9 cellular contexts compared by ENCODE assay signal in the genomic region with DNA sequence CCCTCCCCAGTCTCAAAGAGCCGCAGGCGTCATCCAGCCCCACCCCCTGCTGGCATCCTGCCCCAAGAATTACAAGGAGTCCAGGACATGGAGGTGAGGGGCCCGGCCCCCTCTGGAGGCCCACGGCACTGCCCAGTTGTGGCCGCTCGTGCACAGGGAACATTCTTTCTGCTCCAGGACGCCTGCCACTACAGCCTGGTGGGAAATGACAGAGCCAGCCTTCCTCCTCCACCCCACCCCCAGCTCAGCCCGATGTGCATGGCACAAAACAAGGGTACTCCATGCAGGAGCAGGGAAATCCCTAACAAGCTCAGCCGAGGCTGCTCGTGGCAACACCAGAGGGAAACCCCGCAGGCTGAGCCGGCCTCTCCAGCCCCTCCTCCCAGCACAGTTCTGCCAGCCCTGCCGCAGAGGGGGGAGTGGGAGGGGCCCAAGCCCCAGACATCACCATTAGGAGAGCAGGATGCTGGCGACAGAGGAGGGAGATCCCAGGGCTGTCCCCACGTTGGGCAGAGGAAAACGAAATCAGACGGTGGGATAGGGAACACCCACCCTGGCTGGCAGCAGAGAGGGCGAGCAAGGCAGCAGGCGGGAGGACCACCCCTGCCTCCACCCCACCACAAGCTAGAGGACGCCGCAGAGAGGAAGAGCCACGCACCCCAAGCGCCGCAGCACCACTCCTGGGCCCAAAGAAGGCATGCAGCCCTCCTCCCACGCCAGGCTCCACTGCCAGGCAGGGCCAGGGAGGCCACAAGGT. TPM values are rescaled to one million over a fixed set of nuclear protein-coding genes. Genes with fewer than 3 reads are reported as not detected.
DNase-seq lines count a peak whose midpoint lies in the region; FAIRE-seq and TF ChIP-seq lines count a peak whose summit lies in the region.
"Had no signal": no experiment of that assay in that cellular context is flagged by ENCODE, and none has a peak within 500 bp of the region (broad histone marks: within the 10 kb centered on the region; RNA-seq: fewer than 3 reads in every experiment).

No MANE protein-coding gene starts in this region.

- peak overlapping the region; percentile 88 for H3K4me3 Mint-ChIP-seq in activated CD4-positive, alpha-beta T cell treated with anti-CD3 and anti-CD28 coated beads, Interleukin-2, amount 10 ng/mL, durations not matched to agents 7 days and 5 days

- POLR2A ChIA-PET in activated CD4-positive, alpha-beta T cell treated with anti-CD3 and anti-CD28 coated beads, Interleukin-2, amount 10 ng/mL, durations not matched to agents 7 days and 5 days (lab: Charles Lee) = interaction anchor here (0.7 kb wide), 1 partner anchor 9 kb away, joined by 3 read pairs; no protein-coding TSS in a partner anchor

- no peaks in the 10 kb centered on the region for H3K27me3 Mint-ChIP-seq in activated CD4-positive, alpha-beta T cell treated with anti-CD3 and anti-CD28 coated beads, Interleukin-2, amount 10 ng/mL, durations not matched to agents 7 days and 5 days

- peaks cover 0 to 48% (median 26%) of the 10 kb centered on the region in 6 donors for H3K4me1 ChIP-seq in spleen
- no peaks in the 10 kb centered on the region for H3K4me1 ChIP-seq in small intestine (ENCODE audit: control insufficient read depth in 2 of 2, insufficient read depth in 1 of 2, low read depth in 1 of 2, low read length in 1 of 2)

- H3K4me1 Mint-ChIP-seq in activated CD4-positive, alpha-beta T cell treated with anti-CD3 and anti-CD28 coated beads, Interleukin-2, amount 10 ng/mL, durations not matched to agents 7 days and 5 days = peaks cover 93% of the 10 kb centered on the region

- FAIRE-seq in small intestine (lab: Jason Lieb, UNC) = no peak

- intact Hi-C loops in spleen (cut with DNase I; ENCODE audit: low total_unique reads) = no loop called here

- TF ChIP-seq POLR2A in spleen (IDR thresholded peaks at IDR 0.05) = no peak

- H3K27me3 ChIP-seq in spleen (replicated peaks in 1 of 7) = peaks cover 0 to 68% (median 0%) of the 10 kb centered on the region in 7 donors
- H3K27me3 ChIP-seq in small intestine (ENCODE audit: control insufficient read depth in 2 of 2, insufficient read depth in 2 of 2, low read length in 2 of 2) = peaks cover 0 to 11% of the 10 kb centered on the region in 2 donors
- H3K27me3 ChIP-seq: MG63 had no signal

- no peaks in the 10 kb centered on the region for H3K36me3 ChIP-seq in spleen
- H3K36me3 ChIP-seq in small intestine (ENCODE audit: control insufficient read depth in 2 of 2, insufficient read depth in 2 of 2, low read length in 2 of 2) = no peaks in the 10 kb centered on the region
- H3K36me3 ChIP-seq: MG63 had no signal

- H3K36me3 Mint-ChIP-seq in activated CD4-positive, alpha-beta T cell treated with anti-CD3 and anti-CD28 coated beads, Interleukin-2, amount 10 ng/mL, durations not matched to agents 7 days and 5 days (ENCODE audit: low read depth) = peaks cover 51% of the 10 kb centered on the region

- DNase-seq in activated CD4-positive, alpha-beta T cell treated with anti-CD3 and anti-CD28 coated beads, Interleukin-2, amount 10 ng/mL, durations not matched to agents 7 days and 5 days = peak; percentile 58
- DNase-seq in activated CD4-positive, alpha-beta T cell treated with anti-CD3 and anti-CD28 coated beads, Interleukin-2, amount 50 U/mL, for 4 hours = no peak
- DNase-seq in NCI-H345 treated with DMSO at 0.1 percent for 48 hours (lab: John Stamatoyannopoulos, UW; ENCODE audit: unreplicated experiment) (peak; percentile 49), cerebellar cortex (ENCODE audit: low spot score) (peak; percentile 59), spleen (peak; percentile 69), small intestine (no peak), dedifferentiated amniotic fluid mesenchymal stem cell (ENCODE audit: extremely low spot score) (no peak), NOMO-1 (lab: John Stamatoyannopoulos, UW; ENCODE audit: unreplicated experiment in 2 of 2) (no peak)

- H3K9me3 ChIP-seq in spleen = no peaks in the 10 kb centered on the region
- no peaks in the 10 kb centered on the region for H3K9me3 ChIP-seq in small intestine (ENCODE audit: control insufficient read depth, low read depth)
- H3K9me3 ChIP-seq: MG63 had no signal

- H3K27ac ChIP-seq in spleen (no peak overlapping the region), small intestine (ENCODE audit: low read depth in 1 of 2, low read length in 1 of 2) (no peak overlapping the region)

- H3K4me3 ChIP-seq in spleen (no peak overlapping the region), small intestine (ENCODE audit: low read depth in 1 of 2, low read length in 2 of 2) (no peak overlapping the region)
- H3K4me3 ChIP-seq: MG63 had no signal

- peak overlapping the region; percentile 96 for H3K27ac Mint-ChIP-seq in activated CD4-positive, alpha-beta T cell treated with anti-CD3 and anti-CD28 coated beads, Interleukin-2, amount 10 ng/mL, durations not matched to agents 7 days and 5 days

- no peaks in the 10 kb centered on the region for H3K9me3 Mint-ChIP-seq in activated CD4-positive, alpha-beta T cell treated with anti-CD3 and anti-CD28 coated beads, Interleukin-2, amount 10 ng/mL, durations not matched to agents 7 days and 5 days

- no peak for TF ChIP-seq CTCF in spleen (IDR thresholded peaks at IDR 0.05 in 8 of 11, conservative IDR thresholded peaks at IDR 0.05 in 3 of 11)

- 22 to 40% (median 25%) methylated on average over 14 to 25 of the region's 25 CpGs for WGBS in spleen, 5 donors
- 15 to 29% (median 19%) methylated on average over 21 to 25 of the region's 25 CpGs for WGBS in small intestine, 3 donors

- CTCF ChIA-PET in activated CD4-positive, alpha-beta T cell treated with anti-CD3 and anti-CD28 coated beads, Interleukin-2, amount 10 ng/mL, durations not matched to agents 7 days and 5 days (lab: Charles Lee) = interaction anchor here (1.4 to 6.2 kb wide), 7 partner anchors 8 to 87 kb away, joined by 3 to 36 read pairs (median 7); a partner anchor contains a TSS

RNA-seq across cellular contexts. Expression of a gene that starts 10.0 kb away (rescaled TPM):
- 100 to 1,000 TPM; 130 to 142 TPM for total RNA-seq in activated CD4-positive, alpha-beta T cell treated with anti-CD3 and anti-CD28 coated beads, Interleukin-2, amount 10 ng/mL, durations not matched to agents 7 days and 5 days
- total RNA-seq in spleen = 10 to 100 TPM in 1 of 7 donors, 1 to 10 TPM in 6; 2.4 to 11.2 (median 6.6) TPM
- 1 to 10 TPM in 2 of 3 donors, under 1 TPM in 1; 0.50 to 2.6 (median 1.6) TPM for polyA plus RNA-seq in spleen
- 1 to 10 TPM in 2 of 3 donors, not detected in 1; 1.4 to 2.1 TPM for polyA plus RNA-seq in small intestine

Comparison
In these comparisons a context has a peak if more than half of its experiments do, and no peak if none do; other contexts are left out.
1. DNase-seq: peak in activated CD4-positive, alpha-beta T cell treated with anti-CD3 and anti-CD28 coated beads, Interleukin-2, amount 10 ng/mL, durations not matched to agents 7 days and 5 days (single experiment), NCI-H345 treated with DMSO at 0.1 percent for 48 hours (single experiment), cerebellar cortex (single experiment) and spleen (single experiment); none in activated CD4-positive, alpha-beta T cell treated with anti-CD3 and anti-CD28 coated beads, Interleukin-2, amount 50 U/mL, for 4 hours (0 of 2), small intestine (single experiment), dedifferentiated amniotic fluid mesenchymal stem cell (single experiment) and NOMO-1 (0 of 2).
2. RNA of a gene that starts 10.0 kb away (total RNA-seq): 130 to 142 TPM in activated CD4-positive, alpha-beta T cell treated with anti-CD3 and anti-CD28 coated beads, Interleukin-2, amount 10 ng/mL, durations not matched to agents 7 days and 5 days; 2.4 to 11.2 TPM in spleen; every median in the first group is over 10 times any median in the second.